In genomic region chr18:76425299-76426101, GRCh38 we compare ENCODE assay signal across 20 cellular contexts.
DNase-seq lines count a peak whose midpoint lies in the region; ATAC-seq, FAIRE-seq and TF ChIP-seq lines count a peak whose summit lies in the region.
"Had no signal": no experiment of that assay in that cellular context is flagged by ENCODE, and none has a peak within 500 bp of the region (broad histone marks: within the 10 kb centered on the region; RNA-seq: fewer than 3 reads in every experiment).

No MANE protein-coding gene starts in this region.

- no peaks in the 10 kb centered on the region for H3K9me3 ChIP-seq in astrocyte (ENCODE audit: insufficient read depth, low read depth, low read length)
- H3K9me3 ChIP-seq in hepatocyte (ENCODE audit: low read depth), result no peaks in the 10 kb centered on the region
- H3K9me3 ChIP-seq: tibial nerve had no signal

- H3K27ac ChIP-seq in astrocyte (ENCODE audit: low read depth, low read length), result no peak overlapping the region
- H3K27ac ChIP-seq in hepatocyte, result peak overlapping the region; percentile 9

- H3K4me3 ChIP-seq in astrocyte (ENCODE audit: insufficient read depth, low read depth, low read length) (no peak overlapping the region), hepatocyte (no peak overlapping the region)
- H3K4me3 ChIP-seq: skin epidermis, tibial nerve had no signal

- H3K4me1 ChIP-seq in astrocyte (ENCODE audit: insufficient read depth, low read length) (peaks cover 6% of the 10 kb centered on the region), hepatocyte (ENCODE audit: insufficient read depth) (peaks cover 16% of the 10 kb centered on the region)

- H2AFZ ChIP-seq in astrocyte (ENCODE audit: low read depth, low read length), result no peak overlapping the region
- no peak overlapping the region for H2AFZ ChIP-seq in hepatocyte

- H3K36me3 ChIP-seq in astrocyte (ENCODE audit: insufficient read depth, low read length) (no peaks in the 10 kb centered on the region), hepatocyte (replicated peaks; ENCODE audit: insufficient read depth, low read depth) (no peaks in the 10 kb centered on the region)
- H3K36me3 ChIP-seq: tibial nerve had no signal

- TF ChIP-seq CTCF in astrocyte (IDR thresholded peaks at IDR 0.05; ENCODE audit: insufficient read depth, low read depth, low read length) (no peak), hepatocyte (IDR thresholded peaks at IDR 0.05; ENCODE audit: poor library complexity) (no peak), type B pancreatic cell (conservative IDR thresholded peaks at IDR 0.05) (no peak)

- peaks cover 79% of the 10 kb centered on the region for H3K79me2 ChIP-seq in astrocyte (ENCODE audit: insufficient read depth, low read length)
- peaks cover 90% of the 10 kb centered on the region for H3K79me2 ChIP-seq in hepatocyte

- H3K4me2 ChIP-seq in astrocyte (ENCODE audit: low read length) (no peak overlapping the region), hepatocyte (no peak overlapping the region)

- H3K27ac Mint-ChIP-seq in astrocyte (ENCODE audit: unreplicated experiment), result no peak overlapping the region
- peak overlapping the region; percentile 14 for H3K27ac Mint-ChIP-seq in type B pancreatic cell
- H3K27ac Mint-ChIP-seq: CD8-positive, alpha-beta T cell; stimulated activated naive B cell treated with anti-CD40 and anti-IgM and Interleukin-4, amounts not matched to agents 10 μg/mL and 1 μg/mL and 100 μg/mL, for 72 hours had no signal

- no peak overlapping the region for H3K4me3 Mint-ChIP-seq in activated T-cell treated with anti-CD3 and anti-CD28 coated beads, Interleukin-2, amount 50 U/mL, for 4 hours
- H3K4me3 Mint-ChIP-seq in astrocyte (ENCODE audit: unreplicated experiment), result no peak overlapping the region
- no peak overlapping the region for H3K4me3 Mint-ChIP-seq in type B pancreatic cell
- H3K4me3 Mint-ChIP-seq: CD8-positive, alpha-beta T cell; central memory CD8-positive, alpha-beta T cell; stimulated activated naive B cell treated with anti-CD40 and anti-IgM and Interleukin-4, amounts not matched to agents 10 μg/mL and 1 μg/mL and 100 μg/mL, for 72 hours had no signal

- no peaks in the 10 kb centered on the region for H3K9me3 Mint-ChIP-seq in activated T-cell treated with anti-CD3 and anti-CD28 coated beads, Interleukin-2, amount 50 U/mL, for 4 hours
- H3K9me3 Mint-ChIP-seq in astrocyte (ENCODE audit: unreplicated experiment) (no peaks in the 10 kb centered on the region), type B pancreatic cell (no peaks in the 10 kb centered on the region)
- H3K9me3 Mint-ChIP-seq: CD8-positive, alpha-beta T cell; central memory CD8-positive, alpha-beta T cell; stimulated activated naive B cell treated with anti-CD40 and anti-IgM and Interleukin-4, amounts not matched to agents 10 μg/mL and 1 μg/mL and 100 μg/mL, for 72 hours had no signal

- no peaks in the 10 kb centered on the region for H3K9me2 ChIP-seq in hepatocyte (replicated peaks; ENCODE audit: insufficient read depth)

- peaks cover 22% of the 10 kb centered on the region for H3K4me1 Mint-ChIP-seq in activated T-cell treated with anti-CD3 and anti-CD28 coated beads, Interleukin-2, amount 50 U/mL, for 4 hours (ENCODE audit: low read depth)
- H3K4me1 Mint-ChIP-seq in astrocyte (ENCODE audit: low read depth, unreplicated experiment) (peaks cover 39% of the 10 kb centered on the region), type B pancreatic cell (ENCODE audit: unreplicated experiment) (peaks cover 53% of the 10 kb centered on the region)
- H3K4me1 Mint-ChIP-seq: central memory CD8-positive, alpha-beta T cell had no signal

- FAIRE-seq in astrocyte (lab: Jason Lieb, UNC), result no peak
- FAIRE-seq: keratinocyte had no signal

- H3K27me3 ChIP-seq in astrocyte (ENCODE audit: insufficient read depth, low read length) (no peaks in the 10 kb centered on the region), hepatocyte (no peaks in the 10 kb centered on the region)
- H3K27me3 ChIP-seq: tibial nerve had no signal

- H3K27me3 Mint-ChIP-seq in activated T-cell treated with anti-CD3 and anti-CD28 coated beads, Interleukin-2, amount 50 U/mL, for 4 hours (ENCODE audit: low read depth), result peaks cover 3% of the 10 kb centered on the region
- H3K27me3 Mint-ChIP-seq in astrocyte (ENCODE audit: low read depth, unreplicated experiment), result no peaks in the 10 kb centered on the region
- no peaks in the 10 kb centered on the region for H3K27me3 Mint-ChIP-seq in type B pancreatic cell
- H3K27me3 Mint-ChIP-seq: stimulated activated naive B cell treated with anti-CD40 and anti-IgM and Interleukin-4, amounts not matched to agents 10 μg/mL and 1 μg/mL and 100 μg/mL, for 72 hours had no signal

- no peak overlapping the region for H3K9ac ChIP-seq in astrocyte (ENCODE audit: low read length)

- DNase-seq in activated T-cell treated with anti-CD3 and anti-CD28 coated beads, Interleukin-2, amount 50 U/mL, for 48 hours, result peak; percentile 13 to 14
- DNase-seq in activated T-cell treated with anti-CD3 and anti-CD28 coated beads, Interleukin-2, amount 50 U/mL, for 4 hours, result no peak
- peak; percentile 51 for DNase-seq in astrocyte (ENCODE audit: low read depth)
- no peak for DNase-seq in hepatocyte (ENCODE audit: low spot score)
- DNase-seq in type B pancreatic cell (ENCODE audit: extremely low spot score, unreplicated experiment), result no peak
- no peak for DNase-seq in NCI-H1417 (lab: John Stamatoyannopoulos, UW)
- DNase-seq: activated CD4-positive, alpha-beta T cell treated with anti-CD3 and anti-CD28 coated beads for 48 hours; activated T-cell treated with anti-CD3 and anti-CD28 coated beads for 4 hours; CD8-positive, alpha-beta T cell; NCI-H1105 treated with DMSO at 0.1 percent for 48 hours; NK-92 treated with Interleukin-12 subunit alpha and Interleukin-12 subunit beta, amount 100 ng/mL, for 24 hours; SHP77; stimulated activated naive B cell treated with anti-CD40 and anti-IgM and Interleukin-4, amounts not matched to agents 10 μg/mL and 1 μg/mL and 100 μg/mL, for 72 hours; T-helper 9 cell had no signal

- 51% methylated on average over 18 of the region's 18 CpGs for WGBS in hepatocyte (ENCODE audit: low lambda C conversion rate, missing lambda C conversion rate)

- no peaks in the 10 kb centered on the region for H3K36me3 Mint-ChIP-seq in activated T-cell treated with anti-CD3 and anti-CD28 coated beads, Interleukin-2, amount 50 U/mL, for 4 hours (ENCODE audit: insufficient read depth)
- H3K36me3 Mint-ChIP-seq in astrocyte (ENCODE audit: low read depth, unreplicated experiment) (peaks cover 2% of the 10 kb centered on the region), type B pancreatic cell (peaks cover 14% of the 10 kb centered on the region)

- H4K20me1 ChIP-seq in astrocyte (ENCODE audit: insufficient read depth, low read length) (peaks cover 85% of the 10 kb centered on the region), hepatocyte (ENCODE audit: insufficient read depth, poor library complexity, severe bottlenecking) (peaks cover 77% of the 10 kb centered on the region)

- no peak for ATAC-seq in activated T-cell treated with anti-CD3 and anti-CD28 coated beads, Interleukin-2, amount 50 U/mL, for 4 hours
- ATAC-seq in HG03457 (IDR thresholded peaks at IDR 0.05; ENCODE audit: unreplicated experiment) (no peak), GM19397 (IDR thresholded peaks at IDR 0.05; ENCODE audit: unreplicated experiment) (no peak)
- ATAC-seq: CD8-positive, alpha-beta T cell; stimulated activated naive B cell treated with anti-CD40 and anti-IgM and Interleukin-4, amounts not matched to agents 10 μg/mL and 1 μg/mL and 100 μg/mL, for 72 hours had no signal

Comparison
In these comparisons a context has a peak if more than half of its experiments do, and no peak if none do; other contexts are left out.
1. DNase-seq: peak in activated T-cell treated with anti-CD3 and anti-CD28 coated beads, Interleukin-2, amount 50 U/mL, for 48 hours (2 of 2) and astrocyte (single experiment); none in activated T-cell treated with anti-CD3 and anti-CD28 coated beads, Interleukin-2, amount 50 U/mL, for 4 hours (single experiment), hepatocyte (single experiment), type B pancreatic cell (single experiment) and NCI-H1417 (0 of 3).